Comparison of ENCODE assay signal across 8 cellular contexts in the genomic region with DNA sequence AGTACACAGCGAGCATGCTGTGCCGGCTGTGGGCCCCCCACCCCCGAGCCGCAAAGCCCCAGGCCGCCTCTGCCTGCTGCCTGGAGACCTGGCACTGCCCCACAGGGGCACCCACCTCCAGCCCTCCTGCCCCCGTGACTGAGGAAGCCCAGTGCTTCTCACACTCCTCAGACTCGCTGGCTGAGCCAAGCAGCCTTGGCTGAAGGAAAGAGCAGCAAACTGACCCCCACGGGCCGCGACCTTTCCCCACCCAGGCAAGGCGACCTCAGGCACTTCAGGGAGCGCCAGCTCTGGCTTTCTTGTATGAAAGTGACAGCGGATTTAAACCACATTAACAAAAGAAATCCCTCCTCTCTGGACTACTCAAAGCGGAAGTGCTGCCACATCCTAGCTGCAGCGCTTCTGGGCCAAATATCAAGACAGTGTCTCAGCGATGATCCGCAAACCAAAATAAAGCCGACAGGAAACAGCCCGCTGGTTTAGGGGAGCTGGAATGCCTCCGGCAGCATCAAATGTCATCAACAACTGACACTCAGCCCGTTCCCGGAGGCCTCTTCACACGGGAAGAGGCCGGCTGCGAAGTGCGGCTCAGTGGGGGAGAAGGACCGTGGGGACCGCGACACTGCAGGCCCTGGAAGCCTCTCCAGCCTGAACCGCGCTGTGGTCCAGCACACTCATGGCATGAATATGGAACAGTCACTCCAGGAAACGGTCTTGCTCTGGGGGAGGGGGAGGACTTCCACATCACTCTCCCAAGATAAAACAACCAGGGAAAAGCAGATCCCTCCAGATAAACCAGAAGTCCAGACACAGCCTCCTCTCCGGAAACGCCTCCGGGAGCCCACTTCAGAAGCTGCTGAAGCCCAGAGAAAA. TPM values are rescaled to one million over a fixed set of nuclear protein-coding genes. Genes with fewer than 3 reads are reported as not detected.
DNase-seq lines count a peak whose midpoint lies in the region; ATAC-seq and TF ChIP-seq lines count a peak whose summit lies in the region.

No MANE protein-coding gene starts in this region.

- H2AK5ac ChIP-seq in trophoblast cell (ENCODE audit: low read length) = peak overlapping the region; percentile 8

- peak overlapping the region; percentile 28 for H2BK5ac ChIP-seq in trophoblast cell (ENCODE audit: low read depth, low read length, poor library complexity)

- H3K4me2 ChIP-seq in DOHH2 (ENCODE audit: low read length) (peak overlapping the region; percentile 74), trophoblast cell (ENCODE audit: low read length) (peak overlapping the region; percentile 84)

- ATAC-seq in HG03135 (IDR thresholded peaks at IDR 0.05; ENCODE audit: unreplicated experiment) (no peak), HG02973 (IDR thresholded peaks at IDR 0.05; ENCODE audit: unreplicated experiment) (no peak)

- H4K8ac ChIP-seq in trophoblast cell (ENCODE audit: low read depth, low read length) = peak overlapping the region; percentile 3

- H4K91ac ChIP-seq in trophoblast cell (ENCODE audit: low read depth, low read length) = peak overlapping the region; percentile 85

- peak overlapping the region; percentile 12 for H3K4ac ChIP-seq in trophoblast cell (ENCODE audit: low read depth, low read length)

- peaks cover 19% of the 10 kb centered on the region for H3F3A ChIP-seq in DOHH2 (ENCODE audit: control insufficient read depth, insufficient read depth)

- H3K27ac ChIP-seq in DOHH2 (ENCODE audit: low read depth, low read length) (no peak overlapping the region), adipose tissue (ENCODE audit: low read depth, low read length) (peak overlapping the region; percentile 51), cardiac muscle cell (peak overlapping the region; percentile 63), trophoblast cell (ENCODE audit: low read depth, low read length) (peak overlapping the region; percentile 75)

- peak overlapping the region; percentile 62 for H2BK120ac ChIP-seq in trophoblast cell (ENCODE audit: insufficient read depth, low read length, poor library complexity)

- no peaks in the 10 kb centered on the region for H3K9me2 ChIP-seq in DOHH2 (replicated peaks; ENCODE audit: control insufficient read depth, low read length)

- H3K4me3 ChIP-seq in DOHH2 (ENCODE audit: low read length) (peak overlapping the region; percentile 60), cardiac muscle cell (peak overlapping the region; percentile 89), trophoblast cell (ENCODE audit: low read depth, low read length) (peak overlapping the region; percentile 88)

- H4K20me1 ChIP-seq in DOHH2 (ENCODE audit: control insufficient read depth, insufficient read depth, low read depth, low read length) = peaks cover 10% of the 10 kb centered on the region

- H2AFZ ChIP-seq in trophoblast cell (ENCODE audit: insufficient read depth, low read length, poor library complexity) = peak overlapping the region; percentile 33

- no peak overlapping the region for H4K12ac ChIP-seq in trophoblast cell (ENCODE audit: low read depth, low read length)

- peaks cover 42% of the 10 kb centered on the region for H3K27me3 ChIP-seq in DOHH2 (ENCODE audit: control insufficient read depth, low read length)
- H3K27me3 ChIP-seq in cardiac muscle cell = no peaks in the 10 kb centered on the region
- no peaks in the 10 kb centered on the region for H3K27me3 ChIP-seq in trophoblast cell (ENCODE audit: insufficient read depth, low read length)

- H3K23ac ChIP-seq in trophoblast cell (ENCODE audit: low read length) = no peak overlapping the region

- peak overlapping the region; percentile 26 for H3K18ac ChIP-seq in trophoblast cell (ENCODE audit: low read length)

- DNase-seq in HK-2 (ENCODE audit: unreplicated experiment) (peak; percentile 72), SIG-M5 treated with dmso at 0.1 percent for 504 hours (lab: John Stamatoyannopoulos, UW; ENCODE audit: unreplicated experiment) (peak; percentile 79), cardiac muscle cell (ENCODE audit: low read depth in 1 of 2, low spot score in 1 of 2) (peak; percentile 57 to 78), trophoblast cell (peak in 1 of 2 donors; percentile 8)

- no peak overlapping the region for H3K9ac ChIP-seq in trophoblast cell (ENCODE audit: low read length)

- H2BK12ac ChIP-seq in trophoblast cell (ENCODE audit: low read length) = peak overlapping the region; percentile 74

- 5 to 38% (median 5%) methylated on average over 35 of the region's 35 CpGs for WGBS in adipose tissue, 3 donors
- WGBS in trophoblast cell (ENCODE audit: extremely low coverage, insufficient coverage, insufficient read length) = no CpG with 5 or more reads among the region's 35 CpGs

- peak overlapping the region; percentile 38 for H3K14ac ChIP-seq in trophoblast cell (ENCODE audit: low read length)

- H3K79me2 ChIP-seq in DOHH2 (ENCODE audit: control insufficient read depth, low read length) (no peaks in the 10 kb centered on the region), trophoblast cell (ENCODE audit: control insufficient read depth, insufficient read depth, low read length, poor library complexity) (peaks cover 11% of the 10 kb centered on the region)

- H3K36me3 ChIP-seq in DOHH2 (ENCODE audit: control insufficient read depth, low read length) (no peaks in the 10 kb centered on the region), cardiac muscle cell (no peaks in the 10 kb centered on the region), trophoblast cell (ENCODE audit: control insufficient read depth in 1 of 2, insufficient read depth in 2 of 2, low read length in 2 of 2) (peaks cover 0 to 3% of the 10 kb centered on the region in 2 experiments)

- H3K9me3 ChIP-seq in DOHH2 (ENCODE audit: control insufficient read depth, insufficient read depth, low read length) (no peaks in the 10 kb centered on the region), cardiac muscle cell (ENCODE audit: low read depth) (no peaks in the 10 kb centered on the region), trophoblast cell (ENCODE audit: insufficient read depth, low read depth, low read length) (no peaks in the 10 kb centered on the region)

- peaks cover 24% of the 10 kb centered on the region for H3K79me1 ChIP-seq in trophoblast cell (ENCODE audit: low read length)

- no peak for TF ChIP-seq CTCF in DOHH2 (IDR thresholded peaks at IDR 0.05; ENCODE audit: low read depth, low read length, poor library complexity, severe bottlenecking)
- no peak for TF ChIP-seq CTCF in cardiac muscle cell (IDR thresholded peaks at IDR 0.05; ENCODE audit: low read depth, low read length)

- peaks cover 55% of the 10 kb centered on the region for H3K4me1 ChIP-seq in DOHH2 (ENCODE audit: control insufficient read depth, low read length)
- H3K4me1 ChIP-seq in cardiac muscle cell (ENCODE audit: low read depth) = peaks cover 37% of the 10 kb centered on the region
- H3K4me1 ChIP-seq in trophoblast cell (ENCODE audit: control insufficient read depth in 1 of 2, insufficient read depth in 2 of 2, low read length in 2 of 2) = peaks cover 23 to 35% of the 10 kb centered on the region in 2 experiments

RNA-seq across cellular contexts. Expression of gene RASA3, which starts 1.5 kb away (rescaled TPM):
- polyA plus RNA-seq in adipose tissue (10 to 100 TPM; 14.8 to 62.0 (median 20.9) TPM), cardiac muscle cell (14.0 and 21.4 TPM in 2 replicates)
- total RNA-seq in cardiac muscle cell = 18.1 and 26.0 TPM in 2 replicates
- polyA plus RNA-seq in trophoblast cell (2013) = 12.8 and 13.0 TPM in 2 replicates

RNA-seq across cellular contexts. Expression of gene CFAP97D2, which starts 48.1 kb away (rescaled TPM):
- polyA plus RNA-seq in adipose tissue (1 to 10 TPM in 1 of 3 donors, not detected in 2; 5.1 TPM), cardiac muscle cell (0.19 TPM in 1 of 2 replicates, not detected in the other)
- not detected in 2 replicates for total RNA-seq in cardiac muscle cell
- not detected in 2 replicates for polyA plus RNA-seq in trophoblast cell (2013)
